ENCODE assay signal across 17 cellular contexts in the genomic region with DNA sequence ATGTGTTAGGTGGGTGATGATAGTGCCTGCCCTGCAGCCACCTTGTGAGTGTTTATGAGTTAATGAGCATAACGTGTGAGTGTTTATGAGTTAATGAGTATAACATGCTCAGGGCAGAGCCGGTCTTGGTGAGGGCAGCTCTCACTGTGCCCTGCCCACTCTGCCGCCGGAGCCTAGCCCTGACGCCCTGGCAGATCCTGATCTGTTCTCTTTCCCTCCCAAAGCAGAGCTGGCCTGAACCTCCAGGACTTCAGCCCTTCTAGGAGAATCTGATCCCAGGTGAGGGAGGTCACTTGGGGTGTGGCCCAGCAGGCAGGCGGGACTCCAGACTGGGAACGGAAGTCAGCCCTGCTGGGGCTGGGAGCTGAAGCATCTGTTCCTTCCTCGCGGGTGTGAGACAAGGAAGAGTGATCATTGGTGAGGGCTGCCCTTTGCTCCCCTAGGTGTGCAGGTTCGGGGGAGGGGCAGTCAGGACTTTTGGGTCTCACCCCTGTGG. TPM values are rescaled to one million over a fixed set of nuclear protein-coding genes. Genes with fewer than 3 reads are reported as not detected.
DNase-seq lines count a peak whose midpoint lies in the region; ATAC-seq and TF ChIP-seq lines count a peak whose summit lies in the region.
"Had no signal": no experiment of that assay in that cellular context is flagged by ENCODE, and none has a peak within 500 bp of the region (broad histone marks: within the 10 kb centered on the region; RNA-seq: fewer than 3 reads in every experiment).

No MANE protein-coding gene starts in this region.

- no peaks in the 10 kb centered on the region for H3K9me3 ChIP-seq in mammary epithelial cell (replicated peaks; ENCODE audit: insufficient read depth, low read length)
- no peaks in the 10 kb centered on the region for H3K9me3 ChIP-seq in tibial artery
- H3K9me3 ChIP-seq: sigmoid colon had no signal

- DNase-seq in NCI-H2171 treated with DMSO at 0.1 percent for 48 hours (lab: John Stamatoyannopoulos, UW) (peak; percentile 44), NCI-H2171 (lab: John Stamatoyannopoulos, UW) (no peak), mammary epithelial cell (peak; percentile 63), left lobe of liver (ENCODE audit: low spot score) (no peak), tibial artery (no peak)
- no peak for DNase-seq in central memory CD4-positive, alpha-beta T cell
- DNase-seq: activated CD4-positive, alpha-beta T cell treated with anti-CD3 and anti-CD28 coated beads, Interleukin-2, amount 50 U/mL, for 4 hours; brain microvascular endothelial cell; CD8-positive, alpha-beta memory T cell; erythroblast; NCI-H2029; sigmoid colon; substantia nigra had no signal

- dilution Hi-C loops in mammary epithelial cell (cut with HindIII; ENCODE audit: low sequenced_read_pairs), result no loop called here

- peaks cover 65% of the 10 kb centered on the region for H3K79me2 ChIP-seq in mammary epithelial cell (ENCODE audit: insufficient read depth, low read length)

- H3K36me3 ChIP-seq in mammary epithelial cell (ENCODE audit: insufficient read depth, low read length) (peaks cover 8% of the 10 kb centered on the region), tibial artery (peaks cover 45 to 59% (median 45%) of the 10 kb centered on the region in 3 donors)

- CTCF ChIA-PET in mammary epithelial cell (lab: Charles Lee; ENCODE audit: low non-redundant PET), result interaction anchor here (0.5 kb wide), 1 partner anchor 244 kb away, joined by 4 read pairs; no protein-coding TSS in a partner anchor

- TF ChIP-seq CTCF in mammary epithelial cell (conservative IDR thresholded peaks at IDR 0.05 in 1 of 2, IDR thresholded peaks at IDR 0.05 in 1 of 2; ENCODE audit: extremely low read depth in 1 of 2, insufficient read depth in 1 of 2, low read depth in 1 of 2, low read length in 2 of 2) (no peak), tibial artery (IDR thresholded peaks at IDR 0.05) (no peak)

- H3K27me3 ChIP-seq in mammary epithelial cell (ENCODE audit: insufficient read depth, low read length) (no peaks in the 10 kb centered on the region), tibial artery (no peaks in the 10 kb centered on the region)
- H3K27me3 ChIP-seq: brain microvascular endothelial cell had no signal

- in situ Hi-C loops in mammary epithelial cell (cut with MboI; ENCODE audit: low sequenced_read_pairs in 2 of 2), result no loop called here

- H3K4me3 ChIP-seq in mammary epithelial cell (replicated peaks in 1 of 3; ENCODE audit: insufficient read depth in 1 of 3, low read depth in 2 of 3, low read length in 3 of 3) (peak overlapping the region in 1 of 3 experiments; percentile 11), tibial artery (peak overlapping the region; percentile 14 to 37)
- H3K4me3 ChIP-seq: PC-9, sigmoid colon had no signal

- H3K9ac ChIP-seq in mammary epithelial cell (ENCODE audit: insufficient read depth, low read length), result peak overlapping the region; percentile 2

- ATAC-seq in left lobe of liver (peak; percentile 41), HG03469 (IDR thresholded peaks at IDR 0.05; ENCODE audit: unreplicated experiment) (no peak), HG03521 (IDR thresholded peaks at IDR 0.05; ENCODE audit: unreplicated experiment) (no peak)

- 37% methylated on average over 7 of the region's 10 CpGs for WGBS in mammary epithelial cell (ENCODE audit: low coverage, missing lambda C conversion rate)

- no peaks in the 10 kb centered on the region for H4K20me1 ChIP-seq in mammary epithelial cell (ENCODE audit: insufficient read depth, low read length)

- intact Hi-C loops in mammary epithelial cell (cut with micrococcal nuclease), result loop anchor here (5.0 kb wide), 1 partner anchor 237 kb away; a partner anchor contains a TSS
- intact Hi-C loops in tibial artery (cut with DNase I; ENCODE audit: low total_unique reads), result no loop called here

- no peak overlapping the region for H2AFZ ChIP-seq in mammary epithelial cell (ENCODE audit: low read depth, low read length)
- H2AFZ ChIP-seq: PC-9 had no signal

- BruUV-seq in mammary epithelial cell (replicated peaks; lab: Mats Ljungman, UMichigan), result no TSS peak

- peaks cover 34% of the 10 kb centered on the region for H3K4me1 ChIP-seq in mammary epithelial cell (ENCODE audit: insufficient read depth, low read length)
- H3K4me1 ChIP-seq in tibial artery, result peaks cover 0 to 80% (median 52%) of the 10 kb centered on the region in 4 donors

- peak overlapping the region; percentile 50 for H3K4me2 ChIP-seq in mammary epithelial cell (ENCODE audit: insufficient read depth, low read depth, low read length)
- H3K4me2 ChIP-seq: PC-9 had no signal

- peak overlapping the region; percentile 67 for H3K27ac ChIP-seq in mammary epithelial cell (ENCODE audit: insufficient read depth, low read depth, low read length)
- peak overlapping the region; percentile 95 to 97 for H3K27ac ChIP-seq in tibial artery
- H3K27ac ChIP-seq: brain microvascular endothelial cell, PC-9, sigmoid colon had no signal

RNA-seq across cellular contexts. Expression of a gene that starts 5.7 kb away (rescaled TPM):
- total RNA-seq in mammary epithelial cell (100 to 1,000 TPM; 196 to 351 TPM), left lobe of liver (6.2 TPM)
- 141 TPM for polyA plus RNA-seq in mammary epithelial cell
- polyA minus RNA-seq in mammary epithelial cell, result 123 TPM
- total RNA-seq: CD8-positive, alpha-beta memory T cell had no signal
- polyA plus RNA-seq: CD8-positive, alpha-beta memory T cell had no signal

RNA-seq across cellular contexts. Expression of a gene that starts 22.0 kb away (rescaled TPM):
- total RNA-seq in mammary epithelial cell (not detected), left lobe of liver (33.0 TPM)
- not detected for polyA plus RNA-seq in mammary epithelial cell
- polyA minus RNA-seq in mammary epithelial cell, result not detected
- total RNA-seq: A172; CD8-positive, alpha-beta memory T cell; PC-9 had no signal
- polyA plus RNA-seq: CD8-positive, alpha-beta memory T cell had no signal

RNA-seq across cellular contexts. Expression of a gene that starts 28.3 kb away (rescaled TPM):
- total RNA-seq in mammary epithelial cell (under 1 TPM; 0.67 to 0.89 TPM), left lobe of liver (12.3 TPM)
- 0.39 TPM for polyA plus RNA-seq in mammary epithelial cell
- not detected for polyA minus RNA-seq in mammary epithelial cell
- total RNA-seq: A172 had no signal

RNA-seq across cellular contexts. Expression of a gene that starts 43.1 kb away (rescaled TPM):
- total RNA-seq in mammary epithelial cell, result 1 to 10 TPM; 1.2 to 1.3 TPM
- 1.9 TPM for polyA plus RNA-seq in mammary epithelial cell
- polyA minus RNA-seq in mammary epithelial cell, result not detected
- 0.98 TPM for total RNA-seq in left lobe of liver

Comparison
In these comparisons a context has a peak if more than half of its experiments do, and no peak if none do; other contexts are left out.
1. DNase-seq: peak in NCI-H2171 treated with DMSO at 0.1 percent for 48 hours (single experiment) and mammary epithelial cell (single experiment); none in NCI-H2171 (single experiment), left lobe of liver (single experiment), tibial artery (0 of 2) and central memory CD4-positive, alpha-beta T cell (single experiment).
2. RNA of a gene that starts 5.7 kb away (total RNA-seq): 196 to 351 TPM in mammary epithelial cell; 6.2 TPM in left lobe of liver (single experiment); every median in the first group is over 10 times any median in the second.
3. RNA of a gene that starts 22.0 kb away (total RNA-seq): 33.0 TPM in left lobe of liver (single experiment); not detected in mammary epithelial cell; every median in the first group is over 10 times any median in the second.